6 cellular contexts compared by ENCODE assay signal in genomic region chr19:19137556-19138109, GRCh38. TPM values are rescaled to one million over a fixed set of nuclear protein-coding genes. Genes with fewer than 3 reads are reported as not detected.
A peak's percentile ranks its signal among the peaks of the same experiment; 100 is the strongest.
DNase-seq lines count a peak whose midpoint lies in the region; ATAC-seq and TF ChIP-seq lines count a peak whose summit lies in the region.

No MANE protein-coding gene starts in this region.

- TF ChIP-seq CTCF in parathyroid adenoma (IDR thresholded peaks at IDR 0.05): no peak

- H3K27me3 ChIP-seq in Karpas-422 (ENCODE audit: low read length) (no peaks in the 10 kb centered on the region), parathyroid adenoma (ENCODE audit: control insufficient read depth, insufficient read depth, low read length) (no peaks in the 10 kb centered on the region)

- H3K4me3 ChIP-seq in Karpas-422 (ENCODE audit: low read length) (peak overlapping the region; percentile 85), parathyroid adenoma (ENCODE audit: low read depth, low read length) (peak overlapping the region; percentile 95)

- H3K9me3 ChIP-seq in Karpas-422 (ENCODE audit: low read length): no peaks in the 10 kb centered on the region; the same call in 1 of the 2 replicates
- no peaks in the 10 kb centered on the region for H3K9me3 ChIP-seq in parathyroid adenoma (ENCODE audit: control insufficient read depth, low read length)

- H2AFZ ChIP-seq in Karpas-422 (ENCODE audit: low read length) (peak overlapping the region; percentile 75), parathyroid adenoma (peak overlapping the region; percentile 93)

- H3K27ac ChIP-seq in Karpas-422 (ENCODE audit: low read length): peak overlapping the region; percentile 21; the same call in 1 of the 2 replicates
- no peak overlapping the region for H3K27ac ChIP-seq in parathyroid adenoma

- H4K20me1 ChIP-seq in Karpas-422 (ENCODE audit: insufficient read depth, low read depth, low read length): no peaks in the 10 kb centered on the region

- peak; percentile 54 for DNase-seq in Karpas-422
- no peak for DNase-seq in DMS114 treated with DMSO at 0.1 percent for 48 hours (lab: John Stamatoyannopoulos, UW; ENCODE audit: unreplicated experiment)

- H3K27me3 Mint-ChIP-seq in dendritic cell treated with granulocyte-macrophage colony-stimulating factor and Interleukin-4, amounts not matched to agents 40 ng/mL and 50 ng/mL, for 4 days: peaks cover 10% of the 10 kb centered on the region

- peaks cover 15% of the 10 kb centered on the region for H3K36me3 Mint-ChIP-seq in dendritic cell treated with granulocyte-macrophage colony-stimulating factor and Interleukin-4, amounts not matched to agents 40 ng/mL and 50 ng/mL, for 4 days (ENCODE audit: low read depth)

- intact Hi-C loops in dendritic cell treated with granulocyte-macrophage colony-stimulating factor and Interleukin-4, amounts not matched to agents 40 ng/mL and 50 ng/mL, for 4 days (cut with micrococcal nuclease): loop anchor here (1.0 to 2.0 kb wide), 2 partner anchors 75 to 104 kb away; partner anchors contain the start of genes ARMC6, SLC25A42 and SUGP2

- peaks cover 3% of the 10 kb centered on the region; the same call in 1 of the 2 replicates for H3K36me3 ChIP-seq in Karpas-422 (ENCODE audit: insufficient read depth, low read length)
- H3K36me3 ChIP-seq in parathyroid adenoma (ENCODE audit: control insufficient read depth, insufficient read depth, low read length): no peaks in the 10 kb centered on the region

- H3K79me2 ChIP-seq in Karpas-422 (ENCODE audit: low read length) (peaks cover 11% of the 10 kb centered on the region; the same call in 1 of the 2 replicates), parathyroid adenoma (peaks cover 5% of the 10 kb centered on the region)

- H3K4me1 Mint-ChIP-seq in dendritic cell treated with granulocyte-macrophage colony-stimulating factor and Interleukin-4, amounts not matched to agents 40 ng/mL and 50 ng/mL, for 4 days (ENCODE audit: low read depth): peaks cover 32% of the 10 kb centered on the region

- ATAC-seq in GM18861 (IDR thresholded peaks at IDR 0.05; ENCODE audit: unreplicated experiment) (no peak), GM18511 (IDR thresholded peaks at IDR 0.05; ENCODE audit: unreplicated experiment) (no peak)

- H3K4me1 ChIP-seq in Karpas-422 (ENCODE audit: low read length): peaks cover 16% of the 10 kb centered on the region
- peaks cover 4% of the 10 kb centered on the region for H3K4me1 ChIP-seq in parathyroid adenoma

- H3K4me2 ChIP-seq in Karpas-422 (ENCODE audit: low read depth, low read length, poor library complexity, severe bottlenecking) (peak overlapping the region; percentile 99), parathyroid adenoma (ENCODE audit: low read length) (peak overlapping the region; percentile 87)

- peak overlapping the region; percentile 97 for H3K27ac Mint-ChIP-seq in dendritic cell treated with granulocyte-macrophage colony-stimulating factor and Interleukin-4, amounts not matched to agents 40 ng/mL and 50 ng/mL, for 4 days

- H3K9me2 ChIP-seq in Karpas-422 (replicated peaks; ENCODE audit: insufficient read depth, low read length): no peaks in the 10 kb centered on the region

- H3K9ac ChIP-seq in Karpas-422 (ENCODE audit: low read length) (peak overlapping the region; percentile 86), parathyroid adenoma (peak overlapping the region; percentile 32)

- H3K9me3 Mint-ChIP-seq in dendritic cell treated with granulocyte-macrophage colony-stimulating factor and Interleukin-4, amounts not matched to agents 40 ng/mL and 50 ng/mL, for 4 days: peaks cover 2% of the 10 kb centered on the region

- peak overlapping the region; percentile 99 for H3K4me3 Mint-ChIP-seq in dendritic cell treated with granulocyte-macrophage colony-stimulating factor and Interleukin-4, amounts not matched to agents 40 ng/mL and 50 ng/mL, for 4 days

RNA-seq across cellular contexts. Expression of gene TMEM161A, which starts 0.6 kb away (rescaled TPM):
- 24.9 and 58.5 TPM in 2 replicates for total RNA-seq in Karpas-422 (2014; rRNA removed; shearing (Covaris generic); ENCODE audit: low replicate concordance)

RNA-seq across cellular contexts. Expression of gene MEF2B, which starts 32.4 kb away (rescaled TPM):
- 395 and 679 TPM in 2 replicates for total RNA-seq in Karpas-422 (2014; rRNA removed; shearing (Covaris generic); ENCODE audit: low replicate concordance)

RNA-seq across cellular contexts. Expression of gene BORCS8, which starts 54.3 kb away (rescaled TPM):
- 6.6 and 12.3 TPM in 2 replicates for total RNA-seq in Karpas-422 (2014; rRNA removed; shearing (Covaris generic); ENCODE audit: low replicate concordance)

RNA-seq across cellular contexts. Expression of gene RFXANK, which starts 54.4 kb away (rescaled TPM):
- total RNA-seq in Karpas-422 (2014; rRNA removed; shearing (Covaris generic); ENCODE audit: low replicate concordance): 170 and 176 TPM in 2 replicates
